Comparison of ENCODE assay signal across 31 cellular contexts in the genomic region with DNA sequence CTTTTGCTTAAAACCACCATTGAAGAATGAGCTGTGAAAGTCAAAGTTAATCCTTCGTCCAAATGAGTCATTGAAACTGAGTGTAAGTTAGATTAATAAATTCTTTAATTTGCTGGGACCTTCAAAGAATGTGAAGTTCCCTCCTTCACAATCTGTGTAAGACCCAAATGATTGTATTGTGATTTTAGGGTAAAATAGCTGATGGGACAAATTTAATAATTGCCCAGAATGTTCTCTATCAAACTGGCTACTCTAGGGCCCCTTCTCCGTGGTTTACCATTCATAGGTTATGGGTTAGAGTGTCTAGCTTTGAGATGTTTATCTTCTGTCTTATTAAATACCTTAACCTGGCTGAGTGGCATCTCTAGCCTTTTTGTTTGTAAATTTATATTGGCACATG. TPM values are rescaled to one million over a fixed set of nuclear protein-coding genes. Genes with fewer than 3 reads are reported as not detected.
"Had no signal": no experiment of that assay in that cellular context is flagged by ENCODE, and none has a peak within 500 bp of the region (broad histone marks: within the 10 kb centered on the region; RNA-seq: fewer than 3 reads in every experiment).

No MANE protein-coding gene starts in this region.

- H3K4me3 ChIP-seq: MG63, PC-9, SJSA1 had no signal

- H3K9me3 ChIP-seq: MG63, SJSA1, SK-N-SH had no signal

- H3K27ac ChIP-seq: PC-9, SJSA1 had no signal

- H3K4me3 Mint-ChIP-seq: T-helper 1 cell treated with Interleukin-12 subunit alpha and Interleukin-12 subunit beta and Interleukin-4 antibody, amounts not matched to agents 30 μg/mL and 1 μg/mL, for 36 hours had no signal

- H3K4me2 ChIP-seq: PC-9, SK-N-SH had no signal

- H3K9ac ChIP-seq: SK-N-SH had no signal

- H2AFZ ChIP-seq: PC-9 had no signal

- ATAC-seq: Panc1 had no signal

- H3K27ac Mint-ChIP-seq: T-helper 1 cell treated with Interleukin-12 subunit alpha and Interleukin-12 subunit beta and Interleukin-4 antibody, amounts not matched to agents 30 μg/mL and 1 μg/mL, for 36 hours had no signal

- H3K4me1 ChIP-seq: SJSA1 had no signal

- H3K27me3 ChIP-seq: MG63, SJSA1 had no signal

- H3K36me3 ChIP-seq: MG63, SJSA1 had no signal

- DNase-seq: MG63, NCI-H1092, NCI-H1105, NCI-H1417 treated with DMSO at 0.1 percent for 48 hours, NCI-H1436 treated with DMSO at 0.1 percent for 48 hours, NCI-H1694 treated with DMSO at 0.1 percent for 48 hours, NCI-H187 treated with DMSO at 0.1 percent for 48 hours, NCI-H2029, NCI-H2081, NCI-H2171 treated with DMSO at 0.1 percent for 48 hours, NCI-H2227 treated with DMSO at 0.1 percent for 48 hours, NCI-H345, NCI-H446, NCI-H510A treated with DMSO at 0.1 percent for 48 hours, NCI-H524 treated with DMSO at 0.1 percent for 48 hours, NCI-H69, NCI-H748 treated with DMSO at 0.1 percent for 48 hours, NCI-H82, PC-9, Right ventricle myocardium superior, RPMI8226, SHP77 treated with DMSO at 0.1 percent for 48 hours, SK-N-SH, SW 1271, T-helper 1 cell had no signal

RNA-seq across cellular contexts. Expression of gene SLC45A2, which starts 46.6 kb away (rescaled TPM):
- total RNA-seq: M059J, NCI-H460, OCI-LY7, Right ventricle myocardium superior, SJSA1 had no signal
